Comparison of ENCODE assay signal across 12 cellular contexts in the genomic region with DNA sequence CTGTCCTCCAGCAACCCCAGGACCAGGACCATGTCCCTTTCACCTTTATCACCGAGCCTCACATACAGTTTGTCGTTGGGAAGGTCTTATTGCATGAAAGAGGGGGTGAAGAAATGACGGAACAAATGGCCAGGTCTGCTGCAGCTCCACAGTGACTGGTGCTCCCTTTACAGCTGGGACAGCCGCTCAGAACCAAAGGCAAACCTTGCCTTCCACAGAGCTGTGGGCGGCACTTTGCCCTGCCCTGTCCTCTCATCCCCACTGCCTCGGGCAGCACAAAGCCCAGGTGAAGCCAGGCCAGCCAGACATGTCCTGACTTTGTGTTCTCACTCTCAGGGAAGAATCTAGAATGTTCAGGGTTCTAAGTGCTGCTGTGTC. TPM values are rescaled to one million over a fixed set of nuclear protein-coding genes. Genes with fewer than 3 reads are reported as not detected.
DNase-seq lines count a peak whose midpoint lies in the region; ATAC-seq lines count a peak whose summit lies in the region.
"Had no signal": no experiment of that assay in that cellular context is flagged by ENCODE, and none has a peak within 500 bp of the region (broad histone marks: within the 10 kb centered on the region; RNA-seq: fewer than 3 reads in every experiment).

No MANE protein-coding gene starts in this region.

- DNase-seq in activated CD8-positive, alpha-beta memory T cell treated with anti-CD3 and anti-CD28 coated beads, Interleukin-2, amount 10 ng/mL, durations not matched to agents 7 days and 5 days: no peak
- DNase-seq in activated CD8-positive, alpha-beta memory T cell treated with anti-CD3 and anti-CD28 coated beads, Interleukin-2, amount 50 U/mL, for 4 hours: no peak
- no peak for DNase-seq in activated naive CD4-positive, alpha-beta T cell treated with anti-CD3 and anti-CD28 coated beads, Interleukin-2, amount 50 U/mL, for 72 hours (ENCODE audit: low spot score in 2 of 2)
- DNase-seq in sciatic nerve (ENCODE audit: low spot score) (peak; percentile 36), SIG-M5 treated with dmso at 0.1 percent for 504 hours (lab: John Stamatoyannopoulos, UW; ENCODE audit: unreplicated experiment) (no peak)
- DNase-seq: NCI-H1417 treated with DMSO at 0.1 percent for 48 hours, NCI-H526 treated with DMSO at 0.1 percent for 48 hours had no signal

- H3K4me3 Mint-ChIP-seq in activated CD8-positive, alpha-beta memory T cell treated with anti-CD3 and anti-CD28 coated beads, Interleukin-2, amount 10 ng/mL, durations not matched to agents 7 days and 5 days: peak overlapping the region; percentile 83
- H3K4me3 Mint-ChIP-seq: type B pancreatic cell had no signal

- H3K27me3 Mint-ChIP-seq in activated CD8-positive, alpha-beta memory T cell treated with anti-CD3 and anti-CD28 coated beads, Interleukin-2, amount 10 ng/mL, durations not matched to agents 7 days and 5 days: peaks cover 9% of the 10 kb centered on the region

- peaks cover 62% of the 10 kb centered on the region for H3K4me1 Mint-ChIP-seq in activated CD8-positive, alpha-beta memory T cell treated with anti-CD3 and anti-CD28 coated beads, Interleukin-2, amount 10 ng/mL, durations not matched to agents 7 days and 5 days

- peak; percentile 7 for ATAC-seq in activated CD8-positive, alpha-beta memory T cell treated with anti-CD3 and anti-CD28 coated beads, Interleukin-2, amount 10 ng/mL, durations not matched to agents 7 days and 5 days
- peak; percentile 2 for ATAC-seq in HG02885 (IDR thresholded peaks at IDR 0.05; ENCODE audit: poor library complexity, unreplicated experiment)
- ATAC-seq in activated naive CD4-positive, alpha-beta T cell treated with anti-CD3 and anti-CD28 coated beads, Interleukin-2, amount 50 U/mL, for 72 hours: no peak
- no peak for ATAC-seq in sciatic nerve
- ATAC-seq in HG03521 (IDR thresholded peaks at IDR 0.05; ENCODE audit: unreplicated experiment): no peak
- ATAC-seq in HG02759 (IDR thresholded peaks at IDR 0.05; ENCODE audit: unreplicated experiment): no peak

- intact Hi-C loops in sciatic nerve (cut with DNase I): no loop called here

- CTCF ChIA-PET in activated CD8-positive, alpha-beta memory T cell treated with anti-CD3 and anti-CD28 coated beads, Interleukin-2, amount 10 ng/mL, durations not matched to agents 7 days and 5 days (lab: Charles Lee): interaction anchor here (0.7 to 8.8 kb wide), 30 partner anchors 9 to 129 kb away, joined by 3 to 190 read pairs (median 4); a partner anchor contains a TSS

- H3K27ac Mint-ChIP-seq in activated CD8-positive, alpha-beta memory T cell treated with anti-CD3 and anti-CD28 coated beads, Interleukin-2, amount 10 ng/mL, durations not matched to agents 7 days and 5 days: peak overlapping the region; percentile 96
- H3K27ac Mint-ChIP-seq in activated naive CD4-positive, alpha-beta T cell treated with anti-CD3 and anti-CD28 coated beads, Interleukin-2, amount 50 U/mL, for 72 hours: peak overlapping the region; percentile 89 to 99
- H3K27ac Mint-ChIP-seq: type B pancreatic cell had no signal

- no peaks in the 10 kb centered on the region for H3K9me3 Mint-ChIP-seq in activated CD8-positive, alpha-beta memory T cell treated with anti-CD3 and anti-CD28 coated beads, Interleukin-2, amount 10 ng/mL, durations not matched to agents 7 days and 5 days (ENCODE audit: low read depth)
- no peaks in the 10 kb centered on the region for H3K9me3 Mint-ChIP-seq in activated naive CD4-positive, alpha-beta T cell treated with anti-CD3 and anti-CD28 coated beads, Interleukin-2, amount 50 U/mL, for 72 hours
- H3K9me3 Mint-ChIP-seq: type B pancreatic cell had no signal

- H3K36me3 Mint-ChIP-seq in activated CD8-positive, alpha-beta memory T cell treated with anti-CD3 and anti-CD28 coated beads, Interleukin-2, amount 10 ng/mL, durations not matched to agents 7 days and 5 days: peaks cover 2% of the 10 kb centered on the region
- H3K36me3 Mint-ChIP-seq in activated naive CD4-positive, alpha-beta T cell treated with anti-CD3 and anti-CD28 coated beads, Interleukin-2, amount 50 U/mL, for 72 hours: peaks cover 0 to 10% of the 10 kb centered on the region in 2 donors
- H3K36me3 Mint-ChIP-seq: type B pancreatic cell had no signal

RNA-seq across cellular contexts. Expression of a gene that starts 1.0 kb away (rescaled TPM):
- total RNA-seq in activated CD8-positive, alpha-beta memory T cell treated with anti-CD3 and anti-CD28 coated beads, Interleukin-2, amount 10 ng/mL, durations not matched to agents 7 days and 5 days: 10 to 100 TPM; 42.1 to 58.8 TPM
- 10 to 100 TPM in 1 of 2 donors, 1 to 10 TPM in 1; 2.6 to 12.1 TPM for total RNA-seq in activated naive CD4-positive, alpha-beta T cell treated with anti-CD3 and anti-CD28 coated beads, Interleukin-2, amount 50 U/mL, for 72 hours
- total RNA-seq in sciatic nerve: 0.18 TPM
- total RNA-seq: skeletal muscle tissue had no signal

RNA-seq across cellular contexts. Expression of a gene that starts 59.3 kb away (rescaled TPM):
- total RNA-seq in activated CD8-positive, alpha-beta memory T cell treated with anti-CD3 and anti-CD28 coated beads, Interleukin-2, amount 10 ng/mL, durations not matched to agents 7 days and 5 days: 100 to 1,000 TPM in 1 of 2 experiments, 10 to 100 TPM in 1; 65.1 to 115 TPM
- total RNA-seq in activated naive CD4-positive, alpha-beta T cell treated with anti-CD3 and anti-CD28 coated beads, Interleukin-2, amount 50 U/mL, for 72 hours: 10 to 100 TPM; 18.4 to 90.2 TPM
- 136 TPM for total RNA-seq in sciatic nerve

Comparison
In these comparisons a context has a peak if more than half of its experiments do, and no peak if none do; other contexts are left out.
1. ATAC-seq: peak in activated CD8-positive, alpha-beta memory T cell treated with anti-CD3 and anti-CD28 coated beads, Interleukin-2, amount 10 ng/mL, durations not matched to agents 7 days and 5 days (single experiment) and HG02885 (single experiment); none in activated naive CD4-positive, alpha-beta T cell treated with anti-CD3 and anti-CD28 coated beads, Interleukin-2, amount 50 U/mL, for 72 hours (0 of 2), sciatic nerve (single experiment), HG03521 (single experiment) and HG02759 (single experiment).